ENCODE assay signal across 8 cellular contexts in the genomic region with DNA sequence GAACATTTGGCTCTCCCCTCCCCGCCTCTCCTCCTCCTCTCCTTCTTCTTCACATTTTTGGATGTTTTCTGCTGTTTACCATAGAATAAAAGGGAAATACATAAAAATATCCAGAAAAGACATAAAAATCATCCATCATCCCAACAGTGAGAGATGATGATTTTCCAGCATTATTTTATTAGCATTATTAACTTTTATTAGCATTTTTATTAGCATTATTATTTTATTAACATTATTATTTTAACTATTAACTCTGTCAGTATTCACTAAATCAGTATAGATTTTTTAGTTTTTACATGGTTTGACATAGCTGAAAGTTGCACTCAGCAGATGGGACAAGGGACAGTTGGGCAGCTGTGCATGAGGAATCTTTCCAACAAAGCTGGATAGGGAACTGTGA.
"Had no signal": no experiment of that assay in that cellular context is flagged by ENCODE, and none has a peak within 500 bp of the region (broad histone marks: within the 10 kb centered on the region; RNA-seq: fewer than 3 reads in every experiment).

No MANE protein-coding gene starts in this region.

- ATAC-seq: GM12878 had no signal

- FAIRE-seq: G401.6, GM12878, GM12891, GM12892, GM18507, GM19239 had no signal

- DNase-seq: GDM1, GF-D8 had no signal

- H3K4me3 ChIP-seq: GM12878 had no signal
